In the genomic region with DNA sequence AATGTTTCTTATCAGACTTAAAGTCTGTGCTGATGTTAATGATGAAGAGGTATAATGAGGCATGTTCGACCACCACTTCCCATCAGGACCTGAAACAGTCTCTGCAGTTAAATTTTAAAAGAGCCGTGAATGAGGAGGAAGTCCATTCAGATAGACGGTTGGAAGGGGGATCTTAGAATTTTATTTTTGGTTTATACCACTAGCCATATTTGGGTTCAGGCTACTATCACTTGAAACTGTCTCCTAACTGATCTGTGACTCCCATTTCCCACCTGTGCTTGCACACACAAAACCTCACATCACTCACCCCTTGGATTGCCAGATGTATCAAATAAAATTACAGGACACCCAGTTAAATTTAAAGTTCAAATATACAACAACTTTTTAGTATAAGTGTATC, we compare ENCODE assay signal across 20 cellular contexts.
"Had no signal": no experiment of that assay in that cellular context is flagged by ENCODE, and none has a peak within 500 bp of the region (broad histone marks: within the 10 kb centered on the region; RNA-seq: fewer than 3 reads in every experiment).

No MANE protein-coding gene starts in this region.

- ATAC-seq: effector memory CD8-positive, alpha-beta T cell; gastroesophageal sphincter; left lobe of liver; mucosa of descending colon; naive thymus-derived CD8-positive, alpha-beta T cell had no signal

- H3K36me3 ChIP-seq: ovary, right atrium auricular region, thoracic aorta, transverse colon had no signal

- H3K27ac ChIP-seq: esophagus squamous epithelium, gastroesophageal sphincter, ovary, right atrium auricular region, sigmoid colon, skin epidermis, stomach, thoracic aorta, transverse colon had no signal

- H3K4me3 ChIP-seq: esophagus squamous epithelium, gastroesophageal sphincter, mucosa of descending colon, ovary, right atrium auricular region, sigmoid colon, skin epidermis, stomach, thoracic aorta, transverse colon had no signal

- DNase-seq: effector memory CD8-positive, alpha-beta T cell; esophagus squamous epithelium; foreskin fibroblast; glutamatergic neuron; islet precursor cell; mammary epithelial cell; mucosa of descending colon; naive thymus-derived CD8-positive, alpha-beta T cell; ovary; sigmoid colon; stimulated activated CD4-positive, alpha-beta T cell treated with anti-CD3 and anti-CD28 coated beads, Interleukin-2, amount 100 ng/mL, for 24 hours; stimulated activated naive CD4-positive, alpha-beta T cell; stomach; substantia nigra; transverse colon had no signal

- H3K9me3 ChIP-seq: esophagus squamous epithelium, gastroesophageal sphincter, mucosa of descending colon, ovary, right atrium auricular region, sigmoid colon, stomach, thoracic aorta, transverse colon had no signal

- H3K27me3 ChIP-seq: esophagus squamous epithelium, gastroesophageal sphincter, ovary, right atrium auricular region, sigmoid colon, stomach, transverse colon had no signal

- H3K4me1 ChIP-seq: esophagus squamous epithelium, gastroesophageal sphincter, sigmoid colon, stomach had no signal
